21 cellular contexts compared by ENCODE assay signal in the genomic region with DNA sequence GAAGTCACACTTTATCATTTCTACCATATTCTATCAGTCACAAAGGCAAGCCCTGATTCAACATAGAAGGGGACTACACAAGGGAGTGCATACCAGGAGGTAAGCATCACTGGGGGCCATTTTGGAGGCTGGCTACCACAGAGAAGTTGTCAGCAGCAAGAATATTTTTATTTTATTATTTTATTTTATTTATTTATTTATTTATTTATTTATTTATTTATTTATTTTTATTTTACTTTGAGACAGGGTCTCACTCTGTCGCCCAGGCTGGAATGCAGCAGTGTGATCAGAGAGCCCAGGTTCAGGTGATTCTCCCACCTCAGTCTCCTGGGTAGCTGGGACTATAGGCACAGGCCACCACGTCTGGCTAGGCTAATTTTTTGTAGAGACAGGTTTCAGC.
"Had no signal": no experiment of that assay in that cellular context is flagged by ENCODE, and none has a peak within 500 bp of the region (broad histone marks: within the 10 kb centered on the region; RNA-seq: fewer than 3 reads in every experiment).

No MANE protein-coding gene starts in this region.

- FAIRE-seq: colon, small intestine had no signal

- DNase-seq: cerebellar nuclear complex; effector memory CD8-positive, alpha-beta T cell; foreskin keratinocyte; head of caudate nucleus; hippocampal formation; left colon; left ventricle myocardium superior; naive thymus-derived CD4-positive, alpha-beta T cell; ovary; right cardiac atrium; small intestine; stimulated activated CD4-positive, alpha-beta T cell treated with anti-CD3 and anti-CD28 coated beads, Interleukin-12 subunit alpha, Interleukin-12 subunit beta, amount 100 ng/mL, for 4 hours; stimulated activated CD8-positive, alpha-beta memory T cell treated with anti-CD3 and anti-CD28 coated beads, Interleukin-4, amount 100 ng/mL, for 48 hours; tibial artery had no signal

- H3K4me3 ChIP-seq: lung, ovary, tibial artery had no signal

- H3K27ac Mint-ChIP-seq: dendritic cell treated with granulocyte-macrophage colony-stimulating factor and Interleukin-4, amounts not matched to agents 40 ng/mL and 50 ng/mL, for 4 days; effector memory CD8-positive, alpha-beta T cell; progenitor cell of endocrine pancreas; stimulated activated effector memory CD8-positive, alpha-beta T cell treated with anti-CD3 and anti-CD28 coated beads, Interleukin-12 subunit alpha, Interleukin-12 subunit beta, amount 100 ng/mL, for 72 hours; stimulated activated naive CD8-positive, alpha-beta T cell treated with anti-CD3 and anti-CD28 coated beads, Interleukin-15, Interleukin-2, amounts not matched to agents 100 ng/mL and 50 ng/mL, for 24 hours had no signal

- H3K4me3 Mint-ChIP-seq: dendritic cell treated with granulocyte-macrophage colony-stimulating factor and Interleukin-4, amounts not matched to agents 40 ng/mL and 50 ng/mL, for 4 days; effector memory CD8-positive, alpha-beta T cell; naive thymus-derived CD4-positive, alpha-beta T cell; stimulated activated effector memory CD8-positive, alpha-beta T cell treated with anti-CD3 and anti-CD28 coated beads, Interleukin-12 subunit alpha, Interleukin-12 subunit beta, amount 100 ng/mL, for 72 hours; stimulated activated naive CD8-positive, alpha-beta T cell treated with anti-CD3 and anti-CD28 coated beads, Interleukin-15, Interleukin-2, amounts not matched to agents 100 ng/mL and 50 ng/mL, for 24 hours had no signal

- H3K9me3 ChIP-seq: ovary, tibial artery had no signal

- H3K9me3 Mint-ChIP-seq: dendritic cell treated with granulocyte-macrophage colony-stimulating factor and Interleukin-4, amounts not matched to agents 40 ng/mL and 50 ng/mL, for 4 days; effector memory CD8-positive, alpha-beta T cell; stimulated activated naive CD8-positive, alpha-beta T cell treated with anti-CD3 and anti-CD28 coated beads, Interleukin-15, Interleukin-2, amounts not matched to agents 100 ng/mL and 50 ng/mL, for 24 hours had no signal

- H3K27me3 ChIP-seq: foreskin keratinocyte, ovary, tibial artery had no signal

- H3K27me3 Mint-ChIP-seq: effector memory CD8-positive, alpha-beta T cell; naive thymus-derived CD4-positive, alpha-beta T cell; progenitor cell of endocrine pancreas; stimulated activated naive CD8-positive, alpha-beta T cell treated with anti-CD3 and anti-CD28 coated beads, Interleukin-15, Interleukin-2, amounts not matched to agents 100 ng/mL and 50 ng/mL, for 24 hours had no signal

- H3K27ac ChIP-seq: epithelial cell of prostate, foreskin keratinocyte, ovary, tibial artery had no signal

- ATAC-seq: effector memory CD8-positive, alpha-beta T cell; foreskin keratinocyte; left colon; left ventricle myocardium superior; naive thymus-derived CD4-positive, alpha-beta T cell; right cardiac atrium; stimulated activated effector memory CD8-positive, alpha-beta T cell treated with anti-CD3 and anti-CD28 coated beads, Interleukin-12 subunit alpha, Interleukin-12 subunit beta, amount 100 ng/mL, for 72 hours had no signal
